1 cellular context compared by ENCODE assay signal in genomic region chr5:95630394-95630917, GRCh38.
A peak's percentile ranks its signal among the peaks of the same experiment; 100 is the strongest.
TF ChIP-seq lines count a peak whose summit lies in the region.

No MANE protein-coding gene starts in this region.

TF ChIP-seq in K562, 482 proteins besides CTCF, POLR2A, EP300 and RAD21:
- TF ChIP-seq HSF4 (CRISPR knock-in tag; IDR thresholded peaks at IDR 0.05; ENCODE audit: borderline replicate concordance) (no peak), ELK1 (CRISPR knock-in tag; IDR thresholded peaks at IDR 0.05) (no peak), ZNF589 (CRISPR knock-in tag; IDR thresholded peaks at IDR 0.05; ENCODE audit: low read depth) (no peak), ILK (tag; IDR thresholded peaks at IDR 0.05; ENCODE audit: borderline replicate concordance, low read depth) (no peak), ZNF551 (CRISPR knock-in tag; IDR thresholded peaks at IDR 0.05) (no peak), ZNF354B (CRISPR knock-in tag; IDR thresholded peaks at IDR 0.05) (no peak), USF2 (CRISPR knock-in tag; IDR thresholded peaks at IDR 0.05) (0 out of 2 replicates have a peak, but pooled peaks have one; percentile 21), KDM2B (CRISPR knock-in tag; IDR thresholded peaks at IDR 0.05) (no peak), FOXA3 (CRISPR knock-in tag; conservative IDR thresholded peaks at IDR 0.05 in 1 of 2, IDR thresholded peaks at IDR 0.05 in 1 of 2) (no peak), BRCA1 (IDR thresholded peaks at IDR 0.05) (no peak), BRCA1 (CRISPR knock-in tag; IDR thresholded peaks at IDR 0.05) (no peak), TFE3 (CRISPR knock-in tag; IDR thresholded peaks at IDR 0.05) (peak; percentile 89), MTF1 (CRISPR knock-in tag; IDR thresholded peaks at IDR 0.05; ENCODE audit: borderline replicate concordance) (no peak), BRF1 (IDR thresholded peaks at IDR 0.05; ENCODE audit: borderline replicate concordance, extremely low read depth, insufficient read length) (no peak), CREB3 (tag; conservative IDR thresholded peaks at IDR 0.05; ENCODE audit: low read depth) (no peak), TAL1 (IDR thresholded peaks at IDR 0.05) (no peak), STAT6 (CRISPR knock-in tag; IDR thresholded peaks at IDR 0.05) (no peak), RAD51 (IDR thresholded peaks at IDR 0.05; ENCODE audit: borderline replicate concordance, low read depth) (peak; percentile 70; the same call in 1 of the 2 replicates), USF1 (CRISPR knock-in tag; IDR thresholded peaks at IDR 0.05) (peak; percentile 25; the same call in 1 of the 2 replicates), NFIX (CRISPR knock-in tag; IDR thresholded peaks at IDR 0.05; ENCODE audit: low read depth) (no peak), KLF6 (CRISPR knock-in tag; IDR thresholded peaks at IDR 0.05; ENCODE audit: borderline replicate concordance) (no peak), ZNF282 (CRISPR knock-in tag; IDR thresholded peaks at IDR 0.05) (no peak), BCLAF1 (IDR thresholded peaks at IDR 0.05; ENCODE audit: borderline replicate concordance in 1 of 2, control insufficient read depth in 1 of 2, low read depth in 2 of 2, low read length in 1 of 2) (no peak), CBX5 (IDR thresholded peaks at IDR 0.05; ENCODE audit: borderline replicate concordance, low read depth) (no peak), TOE1 (IDR thresholded peaks at IDR 0.05; ENCODE audit: borderline replicate concordance) (0 out of 2 replicates have a peak, but pooled peaks have one; percentile 59), TOE1 (CRISPR knock-in tag; IDR thresholded peaks at IDR 0.05; ENCODE audit: borderline replicate concordance, low read depth) (no peak), ZNF124 (CRISPR knock-in tag; IDR thresholded peaks at IDR 0.05) (no peak)
